ENCODE assay signal across 8 cellular contexts in genomic region chr4:157204634-157205244, GRCh38. TPM values are rescaled to one million over a fixed set of nuclear protein-coding genes. Genes with fewer than 3 reads are reported as not detected.
DNase-seq lines count a peak whose midpoint lies in the region; ATAC-seq, FAIRE-seq and TF ChIP-seq lines count a peak whose summit lies in the region.

No MANE protein-coding gene starts in this region.

- intact Hi-C loops in aorta (cut with DNase I): no loop called here

- no peak overlapping the region for H3K4me3 Mint-ChIP-seq in activated T-cell treated with anti-CD3 and anti-CD28 coated beads, Interleukin-2, amount 50 U/mL, for 4 hours
- H3K4me3 Mint-ChIP-seq in chondrocyte (ENCODE audit: unreplicated experiment): no peak overlapping the region

- H3K4me1 ChIP-seq in small intestine (ENCODE audit: control insufficient read depth in 2 of 2, insufficient read depth in 1 of 2, low read depth in 1 of 2, low read length in 1 of 2) (no peaks in the 10 kb centered on the region), aorta (ENCODE audit: control insufficient read depth in 1 of 2, insufficient read depth in 2 of 2, low read length in 2 of 2) (no peaks in the 10 kb centered on the region)

- H3K36me3 ChIP-seq in small intestine (ENCODE audit: control insufficient read depth in 2 of 2, insufficient read depth in 2 of 2, low read length in 2 of 2) (no peaks in the 10 kb centered on the region), aorta (ENCODE audit: control insufficient read depth in 1 of 2, insufficient read depth in 2 of 2, low read length in 1 of 2) (no peaks in the 10 kb centered on the region)

- FAIRE-seq in small intestine (lab: Jason Lieb, UNC): no peak

- H3K27ac ChIP-seq in small intestine (ENCODE audit: low read depth in 1 of 2, low read length in 1 of 2) (no peak overlapping the region), aorta (ENCODE audit: low read depth in 1 of 2, low read length in 2 of 2) (no peak overlapping the region), caudate nucleus (ENCODE audit: low read depth, low read length) (no peak overlapping the region)

- peak; percentile 71 for TF ChIP-seq CTCF in chondrocyte (IDR thresholded peaks at IDR 0.05)

- H3K4me3 ChIP-seq in small intestine (ENCODE audit: low read depth in 1 of 2, low read length in 2 of 2) (no peak overlapping the region), aorta (ENCODE audit: low read length in 2 of 2) (no peak overlapping the region)

- no peaks in the 10 kb centered on the region for H3K36me3 Mint-ChIP-seq in activated T-cell treated with anti-CD3 and anti-CD28 coated beads, Interleukin-2, amount 50 U/mL, for 4 hours (ENCODE audit: insufficient read depth)
- no peaks in the 10 kb centered on the region for H3K36me3 Mint-ChIP-seq in chondrocyte (ENCODE audit: low read depth)

- 72 to 79% (median 76%) methylated on average over 17 of the region's 17 CpGs for WGBS in small intestine, 3 donors
- WGBS in aorta, 2 donors: 74 to 78% methylated on average over 17 of the region's 17 CpGs

- no peaks in the 10 kb centered on the region for H3K9me3 ChIP-seq in small intestine (ENCODE audit: control insufficient read depth, low read depth)
- no peaks in the 10 kb centered on the region for H3K9me3 ChIP-seq in aorta (ENCODE audit: control insufficient read depth, low read length)

- ATAC-seq in activated T-cell treated with anti-CD3 and anti-CD28 coated beads, Interleukin-2, amount 50 U/mL, for 4 hours: no peak
- ATAC-seq in HG03139 (IDR thresholded peaks at IDR 0.05; ENCODE audit: unreplicated experiment) (peak; percentile 55), aorta (ENCODE audit: low FRiP score) (no peak)

- peaks cover 7% of the 10 kb centered on the region for H3K9me3 Mint-ChIP-seq in activated T-cell treated with anti-CD3 and anti-CD28 coated beads, Interleukin-2, amount 50 U/mL, for 4 hours
- no peaks in the 10 kb centered on the region for H3K9me3 Mint-ChIP-seq in chondrocyte (ENCODE audit: low read depth)

- H3K4me1 Mint-ChIP-seq in activated T-cell treated with anti-CD3 and anti-CD28 coated beads, Interleukin-2, amount 50 U/mL, for 4 hours (ENCODE audit: low read depth): no peaks in the 10 kb centered on the region
- no peaks in the 10 kb centered on the region for H3K4me1 Mint-ChIP-seq in chondrocyte (ENCODE audit: low read depth)

- no peaks in the 10 kb centered on the region for H3K27me3 Mint-ChIP-seq in activated T-cell treated with anti-CD3 and anti-CD28 coated beads, Interleukin-2, amount 50 U/mL, for 4 hours (ENCODE audit: low read depth)
- peaks cover 2% of the 10 kb centered on the region for H3K27me3 Mint-ChIP-seq in chondrocyte (ENCODE audit: low read depth)

- DNase-seq in activated T-cell treated with anti-CD3 and anti-CD28 coated beads, Interleukin-2, amount 50 U/mL, for 48 hours: peak; percentile 31 to 34
- no peak for DNase-seq in activated T-cell treated with anti-CD3 and anti-CD28 coated beads, Interleukin-2, amount 50 U/mL, for 4 hours
- DNase-seq in chondrocyte (ENCODE audit: low spot score) (no peak), small intestine (peak; percentile 9), middle frontal gyrus (ENCODE audit: extremely low spot score, low spot score) (no peak), aorta (no peak), caudate nucleus (lab: John Stamatoyannopoulos, UW) (no peak)

- H3K27me3 ChIP-seq in small intestine (ENCODE audit: control insufficient read depth in 2 of 2, insufficient read depth in 2 of 2, low read length in 2 of 2) (no peaks in the 10 kb centered on the region), aorta (ENCODE audit: control insufficient read depth in 1 of 2, insufficient read depth in 2 of 2, low read length in 1 of 2) (no peaks in the 10 kb centered on the region)

- no peak overlapping the region for H3K27ac Mint-ChIP-seq in chondrocyte (ENCODE audit: unreplicated experiment)

RNA-seq across cellular contexts. Expression of gene GRIA2, which starts 15.8 kb away (rescaled TPM):
- not detected for total RNA-seq in activated T-cell treated with anti-CD3 and anti-CD28 coated beads, Interleukin-2, amount 50 U/mL, for 4 hours
- total RNA-seq in chondrocyte: 0.77 to 1.4 TPM (median 1.0 TPM) in 3 replicates
- polyA plus RNA-seq in small intestine: under 1 TPM in 2 of 3 donors, not detected in 1; 0.27 to 0.40 TPM
- 10 to 100 TPM; 19.2 to 23.5 TPM for total RNA-seq in aorta
- 10 to 100 TPM in 1 of 2 donors, 1 to 10 TPM in 1; 3.6 to 12.1 TPM for polyA plus RNA-seq in aorta

Comparison
In these comparisons a context has a peak if more than half of its experiments do, and no peak if none do; other contexts are left out.
1. DNase-seq: peak in activated T-cell treated with anti-CD3 and anti-CD28 coated beads, Interleukin-2, amount 50 U/mL, for 48 hours (2 of 2) and small intestine (single experiment); none in activated T-cell treated with anti-CD3 and anti-CD28 coated beads, Interleukin-2, amount 50 U/mL, for 4 hours (single experiment), chondrocyte (single experiment), middle frontal gyrus (single experiment), aorta (0 of 2) and caudate nucleus (0 of 61).